In genomic region chr18:50307738-50308470, GRCh38 we compare ENCODE assay signal across 1 cellular context.
A peak's percentile ranks its signal among the peaks of the same experiment; 100 is the strongest.
TF ChIP-seq lines count a peak whose summit lies in the region.

No MANE protein-coding gene starts in this region.

TF ChIP-seq in HepG2, 621 proteins besides CTCF, POLR2A, EP300 and RAD21 (continued from another document and continues in another):
- peak; percentile 23; the same call in 1 of the 2 replicates for TF ChIP-seq ZGPAT (CRISPR knock-in tag; IDR thresholded peaks at IDR 0.05)
- TF ChIP-seq MEF2D (CRISPR knock-in tag; IDR thresholded peaks at IDR 0.05), result 0 out of 2 replicates have a peak, but pooled peaks have one; percentile 18
- no peak for TF ChIP-seq ZNF577 (CRISPR knock-in tag; IDR thresholded peaks at IDR 0.05; ENCODE audit: borderline replicate concordance, low read depth)
- TF ChIP-seq ZBTB46 (CRISPR knock-in tag; IDR thresholded peaks at IDR 0.05; ENCODE audit: borderline replicate concordance), result no peak
- peak; percentile 34; the same call in 1 of the 2 replicates for TF ChIP-seq MAX (IDR thresholded peaks at IDR 0.05)
- no peak; the same call in 1 of the 2 replicates for TF ChIP-seq MIXL1 (CRISPR knock-in tag; IDR thresholded peaks at IDR 0.05)
- no peak for TF ChIP-seq SALL1 (CRISPR knock-in tag; IDR thresholded peaks at IDR 0.05)
- no peak for TF ChIP-seq HDAC6 (IDR thresholded peaks at IDR 0.05; ENCODE audit: low read depth, low read length)
- no peak for TF ChIP-seq TSC22D2 (CRISPR knock-in tag; IDR thresholded peaks at IDR 0.05; ENCODE audit: borderline replicate concordance)
- TF ChIP-seq ZC3H4 (CRISPR knock-in tag; IDR thresholded peaks at IDR 0.05; ENCODE audit: borderline replicate concordance), result no peak
- no peak for TF ChIP-seq HNF4G (IDR thresholded peaks at IDR 0.05; ENCODE audit: borderline replicate concordance, low read depth, low read length)
- TF ChIP-seq HNF4G (CRISPR knock-in tag; IDR thresholded peaks at IDR 0.05; ENCODE audit: borderline replicate concordance, low read depth), result no peak
- no peak for TF ChIP-seq TRIM24 (CRISPR knock-in tag; IDR thresholded peaks at IDR 0.05)
- TF ChIP-seq RFXAP (CRISPR knock-in tag; IDR thresholded peaks at IDR 0.05; ENCODE audit: borderline replicate concordance), result 0 out of 2 replicates have a peak, but pooled peaks have one; percentile 28
- TF ChIP-seq NFE2L1 (CRISPR knock-in tag; IDR thresholded peaks at IDR 0.05; ENCODE audit: borderline replicate concordance), result no peak
- no peak for TF ChIP-seq DMAP1 (CRISPR knock-in tag; IDR thresholded peaks at IDR 0.05)
- no peak for TF ChIP-seq ZNF704 (CRISPR knock-in tag; IDR thresholded peaks at IDR 0.05; ENCODE audit: borderline replicate concordance)
- no peak for TF ChIP-seq HES4 (CRISPR knock-in tag; IDR thresholded peaks at IDR 0.05; ENCODE audit: borderline replicate concordance)
- TF ChIP-seq SRY (CRISPR knock-in tag; IDR thresholded peaks at IDR 0.05), result no peak
- no peak for TF ChIP-seq KAT7 (CRISPR knock-in tag; IDR thresholded peaks at IDR 0.05; ENCODE audit: borderline replicate concordance)
- TF ChIP-seq CENPT (CRISPR knock-in tag; IDR thresholded peaks at IDR 0.05; ENCODE audit: low read depth), result no peak
- no peak for TF ChIP-seq ZNF383 (CRISPR knock-in tag; IDR thresholded peaks at IDR 0.05; ENCODE audit: borderline replicate concordance)
- TF ChIP-seq ZNF687 (CRISPR knock-in tag; IDR thresholded peaks at IDR 0.05), result peak; percentile 43
- peak; percentile 36; the same call in 1 of the 2 replicates for TF ChIP-seq AHDC1 (CRISPR knock-in tag; IDR thresholded peaks at IDR 0.05; ENCODE audit: borderline replicate concordance)
- no peak for TF ChIP-seq ZSCAN5A (CRISPR knock-in tag; IDR thresholded peaks at IDR 0.05; ENCODE audit: borderline replicate concordance)
- TF ChIP-seq ZNF781 (CRISPR knock-in tag; IDR thresholded peaks at IDR 0.05; ENCODE audit: borderline replicate concordance, not compliant biosample characterization), result no peak
- TF ChIP-seq CEBPB (IDR thresholded peaks at IDR 0.05; ENCODE audit: borderline replicate concordance, low read depth, low read length), result peak; percentile 94
- TF ChIP-seq ARHGAP35 (CRISPR knock-in tag; IDR thresholded peaks at IDR 0.05; ENCODE audit: borderline replicate concordance), result no peak
- no peak for TF ChIP-seq ZNF703 (CRISPR knock-in tag; IDR thresholded peaks at IDR 0.05; ENCODE audit: borderline replicate concordance)
- TF ChIP-seq IRX3 (CRISPR knock-in tag; IDR thresholded peaks at IDR 0.05; ENCODE audit: borderline replicate concordance, low read depth), result no peak
- TF ChIP-seq NFAT5 (CRISPR knock-in tag; IDR thresholded peaks at IDR 0.05), result no peak
- TF ChIP-seq ZNF746 (CRISPR knock-in tag; IDR thresholded peaks at IDR 0.05), result no peak
- no peak for TF ChIP-seq MLLT10 (CRISPR knock-in tag; IDR thresholded peaks at IDR 0.05)
- TF ChIP-seq NFATC3 (CRISPR knock-in tag; IDR thresholded peaks at IDR 0.05), result no peak
- TF ChIP-seq FOXJ3 (CRISPR knock-in tag; IDR thresholded peaks at IDR 0.05; ENCODE audit: borderline replicate concordance), result no peak
- no peak for TF ChIP-seq KMT2B (CRISPR knock-in tag; IDR thresholded peaks at IDR 0.05)
- TF ChIP-seq ZNF749 (CRISPR knock-in tag; IDR thresholded peaks at IDR 0.05; ENCODE audit: borderline replicate concordance), result no peak
